In genomic region chr1:155263067-155263466, GRCh38 we compare ENCODE assay signal across 2 cellular contexts.
TF ChIP-seq lines count a peak whose summit lies in the region.

No MANE protein-coding gene starts in this region.

TF ChIP-seq in A549, 52 proteins besides CTCF, POLR2A, EP300 and RAD21:
- TF ChIP-seq HMGXB4 (CRISPR knock-in tag; IDR thresholded peaks at IDR 0.05; ENCODE audit: borderline replicate concordance) (no peak), KDM5A (IDR thresholded peaks at IDR 0.05) (no peak)

TF ChIP-seq in GM23338, 12 proteins besides CTCF, POLR2A, EP300 and RAD21:
- TF ChIP-seq, protein P1, sequence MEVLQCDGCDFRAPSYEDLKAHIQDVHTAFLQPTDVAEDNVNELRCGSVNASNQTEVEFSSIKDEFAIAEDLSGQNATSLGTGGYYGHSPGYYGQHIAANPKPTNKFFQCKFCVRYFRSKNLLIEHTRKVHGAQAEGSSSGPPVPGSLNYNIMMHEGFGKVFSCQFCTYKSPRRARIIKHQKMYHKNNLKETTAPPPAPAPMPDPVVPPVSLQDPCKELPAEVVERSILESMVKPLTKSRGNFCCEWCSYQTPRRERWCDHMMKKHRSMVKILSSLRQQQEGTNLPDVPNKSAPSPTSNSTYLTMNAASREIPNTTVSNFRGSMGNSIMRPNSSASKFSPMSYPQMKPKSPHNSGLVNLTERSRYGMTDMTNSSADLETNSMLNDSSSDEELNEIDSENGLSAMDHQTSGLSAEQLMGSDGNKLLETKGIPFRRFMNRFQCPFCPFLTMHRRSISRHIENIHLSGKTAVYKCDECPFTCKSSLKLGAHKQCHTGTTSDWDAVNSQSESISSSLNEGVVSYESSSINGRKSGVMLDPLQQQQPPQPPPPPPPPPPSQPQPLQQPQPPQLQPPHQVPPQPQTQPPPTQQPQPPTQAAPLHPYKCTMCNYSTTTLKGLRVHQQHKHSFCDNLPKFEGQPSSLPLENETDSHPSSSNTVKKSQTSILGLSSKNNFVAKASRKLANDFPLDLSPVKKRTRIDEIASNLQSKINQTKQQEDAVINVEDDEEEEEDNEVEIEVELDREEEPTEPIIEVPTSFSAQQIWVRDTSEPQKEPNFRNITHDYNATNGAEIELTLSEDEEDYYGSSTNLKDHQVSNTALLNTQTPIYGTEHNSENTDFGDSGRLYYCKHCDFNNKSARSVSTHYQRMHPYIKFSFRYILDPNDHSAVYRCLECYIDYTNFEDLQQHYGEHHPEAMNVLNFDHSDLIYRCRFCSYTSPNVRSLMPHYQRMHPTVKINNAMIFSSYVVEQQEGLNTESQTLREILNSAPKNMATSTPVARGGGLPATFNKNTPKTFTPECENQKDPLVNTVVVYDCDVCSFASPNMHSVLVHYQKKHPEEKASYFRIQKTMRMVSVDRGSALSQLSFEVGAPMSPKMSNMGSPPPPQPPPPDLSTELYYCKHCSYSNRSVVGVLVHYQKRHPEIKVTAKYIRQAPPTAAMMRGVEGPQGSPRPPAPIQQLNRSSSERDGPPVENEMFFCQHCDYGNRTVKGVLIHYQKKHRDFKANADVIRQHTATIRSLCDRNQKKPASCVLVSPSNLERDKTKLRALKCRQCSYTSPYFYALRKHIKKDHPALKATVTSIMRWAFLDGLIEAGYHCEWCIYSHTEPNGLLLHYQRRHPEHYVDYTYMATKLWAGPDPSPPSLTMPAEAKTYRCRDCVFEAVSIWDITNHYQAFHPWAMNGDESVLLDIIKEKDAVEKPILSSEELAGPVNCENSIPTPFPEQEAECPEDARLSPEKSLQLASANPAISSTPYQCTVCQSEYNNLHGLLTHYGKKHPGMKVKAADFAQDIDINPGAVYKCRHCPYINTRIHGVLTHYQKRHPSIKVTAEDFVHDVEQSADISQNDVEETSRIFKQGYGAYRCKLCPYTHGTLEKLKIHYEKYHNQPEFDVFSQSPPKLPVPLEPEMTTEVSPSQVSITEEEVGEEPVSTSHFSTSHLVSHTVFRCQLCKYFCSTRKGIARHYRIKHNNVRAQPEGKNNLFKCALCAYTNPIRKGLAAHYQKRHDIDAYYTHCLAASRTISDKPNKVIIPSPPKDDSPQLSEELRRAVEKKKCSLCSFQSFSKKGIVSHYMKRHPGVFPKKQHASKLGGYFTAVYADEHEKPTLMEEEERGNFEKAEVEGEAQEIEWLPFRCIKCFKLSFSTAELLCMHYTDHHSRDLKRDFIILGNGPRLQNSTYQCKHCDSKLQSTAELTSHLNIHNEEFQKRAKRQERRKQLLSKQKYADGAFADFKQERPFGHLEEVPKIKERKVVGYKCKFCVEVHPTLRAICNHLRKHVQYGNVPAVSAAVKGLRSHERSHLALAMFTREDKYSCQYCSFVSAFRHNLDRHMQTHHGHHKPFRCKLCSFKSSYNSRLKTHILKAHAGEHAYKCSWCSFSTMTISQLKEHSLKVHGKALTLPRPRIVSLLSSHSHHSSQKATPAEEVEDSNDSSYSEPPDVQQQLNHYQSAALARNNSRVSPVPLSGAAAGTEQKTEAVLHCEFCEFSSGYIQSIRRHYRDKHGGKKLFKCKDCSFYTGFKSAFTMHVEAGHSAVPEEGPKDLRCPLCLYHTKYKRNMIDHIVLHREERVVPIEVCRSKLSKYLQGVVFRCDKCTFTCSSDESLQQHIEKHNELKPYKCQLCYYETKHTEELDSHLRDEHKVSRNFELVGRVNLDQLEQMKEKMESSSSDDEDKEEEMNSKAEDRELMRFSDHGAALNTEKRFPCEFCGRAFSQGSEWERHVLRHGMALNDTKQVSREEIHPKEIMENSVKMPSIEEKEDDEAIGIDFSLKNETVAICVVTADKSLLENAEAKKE (CRISPR knock-in tag; IDR thresholded peaks at IDR 0.05) = no peak
- TF ChIP-seq ETS1 (IDR thresholded peaks at IDR 0.05) (no peak), CREB1 (CRISPR knock-in tag; IDR thresholded peaks at IDR 0.05; ENCODE audit: low read depth) (no peak), NANOG (IDR thresholded peaks at IDR 0.05; ENCODE audit: borderline replicate concordance) (no peak), JUNB (IDR thresholded peaks at IDR 0.05; ENCODE audit: unreplicated experiment) (no peak), POLR2AphosphoS5 (IDR thresholded peaks at IDR 0.05; ENCODE audit: low read depth) (no peak), ZNF114 (CRISPR knock-in tag; IDR thresholded peaks at IDR 0.05) (no peak), EZH2 (IDR thresholded peaks at IDR 0.05; ENCODE audit: low read depth, unreplicated experiment) (no peak)
- TF ChIP-seq, protein P2, sequence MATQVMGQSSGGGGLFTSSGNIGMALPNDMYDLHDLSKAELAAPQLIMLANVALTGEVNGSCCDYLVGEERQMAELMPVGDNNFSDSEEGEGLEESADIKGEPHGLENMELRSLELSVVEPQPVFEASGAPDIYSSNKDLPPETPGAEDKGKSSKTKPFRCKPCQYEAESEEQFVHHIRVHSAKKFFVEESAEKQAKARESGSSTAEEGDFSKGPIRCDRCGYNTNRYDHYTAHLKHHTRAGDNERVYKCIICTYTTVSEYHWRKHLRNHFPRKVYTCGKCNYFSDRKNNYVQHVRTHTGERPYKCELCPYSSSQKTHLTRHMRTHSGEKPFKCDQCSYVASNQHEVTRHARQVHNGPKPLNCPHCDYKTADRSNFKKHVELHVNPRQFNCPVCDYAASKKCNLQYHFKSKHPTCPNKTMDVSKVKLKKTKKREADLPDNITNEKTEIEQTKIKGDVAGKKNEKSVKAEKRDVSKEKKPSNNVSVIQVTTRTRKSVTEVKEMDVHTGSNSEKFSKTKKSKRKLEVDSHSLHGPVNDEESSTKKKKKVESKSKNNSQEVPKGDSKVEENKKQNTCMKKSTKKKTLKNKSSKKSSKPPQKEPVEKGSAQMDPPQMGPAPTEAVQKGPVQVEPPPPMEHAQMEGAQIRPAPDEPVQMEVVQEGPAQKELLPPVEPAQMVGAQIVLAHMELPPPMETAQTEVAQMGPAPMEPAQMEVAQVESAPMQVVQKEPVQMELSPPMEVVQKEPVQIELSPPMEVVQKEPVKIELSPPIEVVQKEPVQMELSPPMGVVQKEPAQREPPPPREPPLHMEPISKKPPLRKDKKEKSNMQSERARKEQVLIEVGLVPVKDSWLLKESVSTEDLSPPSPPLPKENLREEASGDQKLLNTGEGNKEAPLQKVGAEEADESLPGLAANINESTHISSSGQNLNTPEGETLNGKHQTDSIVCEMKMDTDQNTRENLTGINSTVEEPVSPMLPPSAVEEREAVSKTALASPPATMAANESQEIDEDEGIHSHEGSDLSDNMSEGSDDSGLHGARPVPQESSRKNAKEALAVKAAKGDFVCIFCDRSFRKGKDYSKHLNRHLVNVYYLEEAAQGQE (IDR thresholded peaks at IDR 0.05; ENCODE audit: unreplicated experiment) = no peak
